ENCODE assay signal across 8 cellular contexts in genomic region chr13:113724780-113725315, GRCh38. TPM values are rescaled to one million over a fixed set of nuclear protein-coding genes. Genes with fewer than 3 reads are reported as not detected.
DNase-seq lines count a peak whose midpoint lies in the region; ATAC-seq and TF ChIP-seq lines count a peak whose summit lies in the region.

No MANE protein-coding gene starts in this region.

- TF ChIP-seq POLR2A in spleen (IDR thresholded peaks at IDR 0.05): no peak

- intact Hi-C loops in spleen (cut with DNase I; ENCODE audit: low total_unique reads): no loop called here

- H3K36me3 ChIP-seq in spleen: no peaks in the 10 kb centered on the region

- ATAC-seq in GM21737 (IDR thresholded peaks at IDR 0.05; ENCODE audit: unreplicated experiment): peak; percentile 83
- ATAC-seq in HG03045 (IDR thresholded peaks at IDR 0.05; ENCODE audit: unreplicated experiment): no peak

- 3 to 4% (median 3%) methylated on average over 13 to 36 of the region's 36 CpGs for WGBS in spleen, 5 donors

- H3K9me3 ChIP-seq in spleen: peaks cover 0 to 23% (median 4%) of the 10 kb centered on the region in 8 donors

- peaks cover 0 to 22% (median 7%) of the 10 kb centered on the region in 6 donors for H3K4me1 ChIP-seq in spleen

- peak; percentile 67 for DNase-seq in DMS153 (lab: John Stamatoyannopoulos, UW)
- peak; percentile 43 for DNase-seq in LoVo (ENCODE audit: low spot score)
- DNase-seq in UCSD-AML1 (lab: John Stamatoyannopoulos, UW; ENCODE audit: unreplicated experiment): peak; percentile 51
- peak; percentile 46 for DNase-seq in brain pericyte (ENCODE audit: low read depth, low spot score)
- peak; percentile 84 for DNase-seq in iPS-NIHi11 (ENCODE audit: low spot score)
- DNase-seq in spleen: peak; percentile 94

- H3K27ac ChIP-seq in spleen: peak overlapping the region in 6 of 8 donors; percentile 44 to 80 (median 70)

- peak; percentile 78 to 92 (median 84) for TF ChIP-seq CTCF in spleen (IDR thresholded peaks at IDR 0.05 in 8 of 11, conservative IDR thresholded peaks at IDR 0.05 in 3 of 11)

- peaks cover 0 to 15% (median 5%) of the 10 kb centered on the region in 7 donors for H3K27me3 ChIP-seq in spleen (replicated peaks in 1 of 7)

- peak overlapping the region; percentile 28 to 74 (median 44) for H3K4me3 ChIP-seq in spleen

RNA-seq across cellular contexts. Expression of gene TMEM255B, which starts 34.2 kb away (rescaled TPM):
- 10 to 100 TPM in 6 of 7 donors, 1 to 10 TPM in 1; 5.7 to 26.9 (median 22.2) TPM for total RNA-seq in spleen
- polyA plus RNA-seq in spleen: 10 to 100 TPM in 2 of 3 donors, 1 to 10 TPM in 1; 6.0 to 13.0 (median 10.3) TPM

RNA-seq across cellular contexts. Expression of gene GRK1, which starts 57.8 kb away (rescaled TPM):
- not detected for total RNA-seq in spleen
- not detected for polyA plus RNA-seq in spleen

Comparison
In these comparisons a context has a peak if more than half of its experiments do, and no peak if none do; other contexts are left out.
1. DNase-seq: peak in every context shown above with its lines; median percentile 94 in spleen; 84 in iPS-NIHi11; 67 in DMS153; 51 in UCSD-AML1; 46 in brain pericyte; 43 in LoVo.